ENCODE assay signal across 14 cellular contexts in the genomic region with DNA sequence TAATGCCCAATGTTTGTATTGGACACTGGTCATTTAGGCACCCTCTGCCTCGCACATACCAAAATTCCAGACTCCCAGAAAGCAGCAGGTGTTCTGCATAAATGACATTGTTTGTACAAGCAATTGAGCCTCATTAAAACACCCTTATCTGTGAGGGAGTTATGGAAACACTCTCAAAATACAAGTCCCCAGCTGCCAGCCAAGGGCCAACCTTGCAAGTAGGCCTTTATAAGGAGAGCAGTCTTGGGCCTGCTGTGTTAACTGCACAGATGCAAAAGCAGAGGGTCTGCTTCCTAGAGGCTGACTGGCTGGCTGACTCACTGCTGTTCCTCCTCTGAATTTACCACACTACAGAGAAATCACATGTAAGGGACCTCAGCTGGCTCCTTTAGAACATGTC.
DNase-seq lines count a peak whose midpoint lies in the region; ATAC-seq and TF ChIP-seq lines count a peak whose summit lies in the region.
"Had no signal": no experiment of that assay in that cellular context is flagged by ENCODE, and none has a peak within 500 bp of the region (broad histone marks: within the 10 kb centered on the region; RNA-seq: fewer than 3 reads in every experiment).

No MANE protein-coding gene starts in this region.

- no peak for TF ChIP-seq CTCF in foreskin fibroblast (IDR thresholded peaks at IDR 0.05; ENCODE audit: low read depth, low read length)
- no peak for TF ChIP-seq CTCF in thyroid gland (IDR thresholded peaks at IDR 0.05)
- TF ChIP-seq CTCF in uterus (IDR thresholded peaks at IDR 0.05) = no peak

- TF ChIP-seq POLR2A in thyroid gland (IDR thresholded peaks at IDR 0.05) (no peak), uterus (IDR thresholded peaks at IDR 0.05) (no peak)

- no peaks in the 10 kb centered on the region for H3K27me3 ChIP-seq in thyroid gland
- H3K27me3 ChIP-seq in uterus = no peaks in the 10 kb centered on the region
- H3K27me3 ChIP-seq: ovary had no signal

- 35 to 80% methylated on average over 1 of the region's 1 CpG for WGBS in thyroid gland, 2 donors

- ATAC-seq in GM18502 (IDR thresholded peaks at IDR 0.05; ENCODE audit: poor library complexity, unreplicated experiment) = no peak
- ATAC-seq in HG02840 (IDR thresholded peaks at IDR 0.05; ENCODE audit: low FRiP score, unreplicated experiment) = no peak
- ATAC-seq: activated naive CD8-positive, alpha-beta T cell treated with anti-CD3 and anti-CD28 coated beads, Interleukin-2, amount 50 U/mL, for 24 hours; left lobe of liver had no signal

- peaks cover 0 to 9% of the 10 kb centered on the region in 2 donors for H3K4me1 ChIP-seq in thyroid gland
- no peaks in the 10 kb centered on the region for H3K4me1 ChIP-seq in uterus

- DNase-seq in NCI-H82 (lab: John Stamatoyannopoulos, UW) (peak; percentile 4), NCI-H82 treated with DMSO at 0.1 percent for 48 hours (lab: John Stamatoyannopoulos, UW; ENCODE audit: unreplicated experiment) (no peak), NCI-H510A (lab: John Stamatoyannopoulos, UW) (peak; percentile 84), foreskin fibroblast (peak; percentile 43 to 72), thyroid gland (peak; percentile 8 to 9), uterus (no peak)
- DNase-seq: activated naive CD8-positive, alpha-beta T cell treated with anti-CD3 and anti-CD28 coated beads, Interleukin-2, amount 50 U/mL, for 24 hours; effector CD8-positive, alpha-beta T cell; stimulated activated CD4-positive, alpha-beta T cell treated with anti-CD3 and anti-CD28 coated beads, Interleukin-4, amount 100 ng/mL, for 4 hours had no signal

- H3K4me3 ChIP-seq in foreskin fibroblast (ENCODE audit: low read depth in 1 of 2, low read length in 2 of 2) = no peak overlapping the region
- H3K4me3 ChIP-seq in thyroid gland (replicated peaks in 1 of 3) = no peak overlapping the region
- no peak overlapping the region for H3K4me3 ChIP-seq in uterus
- H3K4me3 ChIP-seq: ovary had no signal

- intact Hi-C loops in thyroid gland (cut with DNase I) (no loop called here), uterus (cut with DNase I; ENCODE audit: low total_unique reads) (no loop called here)

- no peaks in the 10 kb centered on the region for H3K9me3 ChIP-seq in thyroid gland
- H3K9me3 ChIP-seq in uterus = no peaks in the 10 kb centered on the region
- H3K9me3 ChIP-seq: ovary had no signal

- H3K36me3 ChIP-seq in thyroid gland (no peaks in the 10 kb centered on the region), uterus (no peaks in the 10 kb centered on the region)
- H3K36me3 ChIP-seq: ovary had no signal

- H3K27ac ChIP-seq in thyroid gland (no peak overlapping the region), uterus (no peak overlapping the region)
- H3K27ac ChIP-seq: 22Rv1, ovary had no signal

Comparison
In these comparisons a context has a peak if more than half of its experiments do, and no peak if none do; other contexts are left out.
1. DNase-seq: peak in NCI-H82 (single experiment), NCI-H510A (single experiment), foreskin fibroblast (2 of 2) and thyroid gland (2 of 2); none in NCI-H82 treated with DMSO at 0.1 percent for 48 hours (single experiment) and uterus (0 of 2).